ENCODE assay signal across 9 cellular contexts in the genomic region with DNA sequence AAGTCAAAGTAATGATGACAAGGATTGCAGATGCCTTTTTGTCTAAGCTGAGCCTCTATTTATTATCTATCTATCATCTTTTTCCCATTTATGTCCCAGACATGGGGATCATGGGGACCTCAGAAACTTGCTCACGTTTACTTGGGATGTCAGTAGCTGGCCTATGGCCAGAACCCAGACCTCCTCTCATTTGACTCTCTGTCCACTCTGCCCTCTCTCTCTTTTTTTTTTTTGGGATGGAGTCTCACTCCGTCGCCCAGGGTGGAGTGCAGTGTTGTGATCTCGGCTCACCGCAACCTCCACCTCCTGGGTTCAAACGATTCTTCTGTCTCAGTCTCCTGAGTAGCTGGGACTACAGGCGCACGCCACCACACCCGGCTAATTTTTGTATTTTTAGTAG. TPM values are rescaled to one million over a fixed set of nuclear protein-coding genes. Genes with fewer than 3 reads are reported as not detected.
DNase-seq lines count a peak whose midpoint lies in the region; ATAC-seq and TF ChIP-seq lines count a peak whose summit lies in the region.
"Had no signal": no experiment of that assay in that cellular context is flagged by ENCODE, and none has a peak within 500 bp of the region (broad histone marks: within the 10 kb centered on the region; RNA-seq: fewer than 3 reads in every experiment).

No MANE protein-coding gene starts in this region.

- H3K36me3 ChIP-seq in muscle layer of colon (ENCODE audit: insufficient read depth, low read length) (no peaks in the 10 kb centered on the region), transverse colon (no peaks in the 10 kb centered on the region)

- TF ChIP-seq POLR2A in transverse colon (IDR thresholded peaks at IDR 0.05) = no peak

- no peaks in the 10 kb centered on the region for H3K36me3 Mint-ChIP-seq in activated naive CD4-positive, alpha-beta T cell treated with anti-CD3 and anti-CD28 coated beads, Interleukin-2, amount 50 U/mL, for 24 hours
- H3K36me3 Mint-ChIP-seq in activated naive CD4-positive, alpha-beta T cell treated with anti-CD3 and anti-CD28 coated beads, Interleukin-2, amount 10 ng/mL, durations not matched to agents 7 days and 5 days = no peaks in the 10 kb centered on the region

- no peaks in the 10 kb centered on the region for H3K9me3 ChIP-seq in muscle layer of colon (ENCODE audit: low read length)
- no peaks in the 10 kb centered on the region for H3K9me3 ChIP-seq in transverse colon

- WGBS in transverse colon (ENCODE audit: low coverage in 1 of 2), 2 donors = 65 to 82% methylated on average over 6 to 9 of the region's 9 CpGs

- H3K27me3 ChIP-seq in muscle layer of colon (ENCODE audit: control insufficient read depth in 1 of 2, insufficient read depth in 2 of 2, low read length in 2 of 2) = no peaks in the 10 kb centered on the region
- H3K27me3 ChIP-seq in transverse colon = no peaks in the 10 kb centered on the region

- H3K27ac ChIP-seq in muscle layer of colon (ENCODE audit: low read depth, low read length) (peak overlapping the region; percentile 82), transverse colon (peak overlapping the region; percentile 96 to 98 (median 96))

- TF ChIP-seq EP300 in transverse colon (IDR thresholded peaks at IDR 0.05; ENCODE audit: low read depth) = no peak

- H3K9me3 Mint-ChIP-seq in activated naive CD4-positive, alpha-beta T cell treated with anti-CD3 and anti-CD28 coated beads, Interleukin-2, amount 50 U/mL, for 24 hours = no peaks in the 10 kb centered on the region
- no peaks in the 10 kb centered on the region for H3K9me3 Mint-ChIP-seq in activated naive CD4-positive, alpha-beta T cell treated with anti-CD3 and anti-CD28 coated beads, Interleukin-2, amount 10 ng/mL, durations not matched to agents 7 days and 5 days

- in situ Hi-C loops in transverse colon (cut with MboI; ENCODE audit: low pct_ligation_motif_present in 1 of 4, low pct_unique_long_range_greater_than_20kb in 1 of 4, low sequenced_read_pairs in 3 of 4) = no loop called here

- H3K9ac ChIP-seq in muscle layer of colon (ENCODE audit: low read length) = no peak overlapping the region

- intact Hi-C loops in transverse colon (cut with DNase I; ENCODE audit: low total_unique reads) = no loop called here

- ATAC-seq in GM19324 (IDR thresholded peaks at IDR 0.05; ENCODE audit: low FRiP score, unreplicated experiment) = no peak

- peak overlapping the region; percentile 38 for H3K27ac Mint-ChIP-seq in activated naive CD4-positive, alpha-beta T cell treated with anti-CD3 and anti-CD28 coated beads, Interleukin-2, amount 50 U/mL, for 24 hours
- no peak overlapping the region for H3K27ac Mint-ChIP-seq in activated naive CD4-positive, alpha-beta T cell treated with anti-CD3 and anti-CD28 coated beads, Interleukin-2, amount 10 ng/mL, durations not matched to agents 7 days and 5 days

- H3K4me3 Mint-ChIP-seq in activated naive CD4-positive, alpha-beta T cell treated with anti-CD3 and anti-CD28 coated beads, Interleukin-2, amount 50 U/mL, for 24 hours = no peak overlapping the region
- no peak overlapping the region for H3K4me3 Mint-ChIP-seq in activated naive CD4-positive, alpha-beta T cell treated with anti-CD3 and anti-CD28 coated beads, Interleukin-2, amount 10 ng/mL, durations not matched to agents 7 days and 5 days

- no peak for DNase-seq in activated naive CD4-positive, alpha-beta T cell treated with anti-CD3 and anti-CD28 coated beads, Interleukin-2, amount 10 ng/mL, durations not matched to agents 7 days and 5 days
- peak; percentile 57 for DNase-seq in cerebellar cortex (ENCODE audit: low spot score)
- DNase-seq in transverse colon = no peak
- DNase-seq in foreskin melanocyte = no peak
- DNase-seq in MV-4-11 (lab: John Stamatoyannopoulos, UW) = no peak
- DNase-seq: activated effector memory CD4-positive, alpha-beta T cell treated with Interleukin-2 at 50 U/mL for 16 hours had no signal

- peaks cover 57% of the 10 kb centered on the region for H3K4me1 Mint-ChIP-seq in activated naive CD4-positive, alpha-beta T cell treated with anti-CD3 and anti-CD28 coated beads, Interleukin-2, amount 50 U/mL, for 24 hours
- peaks cover 47% of the 10 kb centered on the region for H3K4me1 Mint-ChIP-seq in activated naive CD4-positive, alpha-beta T cell treated with anti-CD3 and anti-CD28 coated beads, Interleukin-2, amount 10 ng/mL, durations not matched to agents 7 days and 5 days

- no peak for TF ChIP-seq CTCF in transverse colon (IDR thresholded peaks at IDR 0.05)

- H3K27me3 Mint-ChIP-seq in activated naive CD4-positive, alpha-beta T cell treated with anti-CD3 and anti-CD28 coated beads, Interleukin-2, amount 50 U/mL, for 24 hours = no peaks in the 10 kb centered on the region
- H3K27me3 Mint-ChIP-seq in activated naive CD4-positive, alpha-beta T cell treated with anti-CD3 and anti-CD28 coated beads, Interleukin-2, amount 10 ng/mL, durations not matched to agents 7 days and 5 days = peaks cover 86% of the 10 kb centered on the region

- H3K4me3 ChIP-seq in muscle layer of colon (ENCODE audit: low read depth in 1 of 2, low read length in 2 of 2) (no peak overlapping the region), transverse colon (no peak overlapping the region)

- H3K4me1 ChIP-seq in muscle layer of colon (ENCODE audit: insufficient read depth, low read length) (peaks cover 47% of the 10 kb centered on the region), transverse colon (peaks cover 25 to 68% (median 54%) of the 10 kb centered on the region in 4 donors)

- CTCF ChIA-PET in activated naive CD4-positive, alpha-beta T cell treated with anti-CD3 and anti-CD28 coated beads, Interleukin-2, amount 10 ng/mL, durations not matched to agents 7 days and 5 days (lab: Charles Lee) = interaction anchor here (0.7 to 3.3 kb wide), 3 partner anchors 8 to 76 kb away, joined by 3 to 15 read pairs (median 4); no protein-coding TSS in a partner anchor

RNA-seq across cellular contexts. Expression of a gene that starts 3.7 kb away (rescaled TPM):
- 100 to 1,000 TPM; 174 to 363 (median 253) TPM for total RNA-seq in transverse colon

RNA-seq across cellular contexts. Expression of a gene that starts 32.0 kb away (rescaled TPM):
- 10 to 100 TPM in 2 of 4 donors, 1 to 10 TPM in 2; 6.7 to 11.6 (median 8.9) TPM for total RNA-seq in transverse colon
